9 cellular contexts compared by ENCODE assay signal in genomic region chr14:106308839-106309389, GRCh38.
DNase-seq lines count a peak whose midpoint lies in the region; ATAC-seq and TF ChIP-seq lines count a peak whose summit lies in the region.
"Had no signal": no experiment of that assay in that cellular context is flagged by ENCODE, and none has a peak within 500 bp of the region (broad histone marks: within the 10 kb centered on the region; RNA-seq: fewer than 3 reads in every experiment).

No MANE protein-coding gene starts in this region.

- H3K9me3 ChIP-seq in SJCRH30 (replicated peaks) (no peaks in the 10 kb centered on the region), transverse colon (no peaks in the 10 kb centered on the region)

- H3K27me3 ChIP-seq in SJCRH30 (no peaks in the 10 kb centered on the region), transverse colon (peaks cover 12% of the 10 kb centered on the region)

- TF ChIP-seq POLR2A in transverse colon (IDR thresholded peaks at IDR 0.05): no peak

- in situ Hi-C loops in ACHN (cut with HindIII; ENCODE audit: low pct_ligation_motif_present, low pct_unique_long_range_greater_than_20kb, low sequenced_read_pairs): no loop called here
- in situ Hi-C loops in transverse colon (cut with MboI; ENCODE audit: low pct_ligation_motif_present in 1 of 4, low pct_unique_long_range_greater_than_20kb in 1 of 4, low sequenced_read_pairs in 3 of 4): no loop called here

- peak; percentile 32 to 43 (median 37) for TF ChIP-seq CTCF in transverse colon (IDR thresholded peaks at IDR 0.05)

- DNase-seq in ACHN (peak; percentile 23), SJCRH30 (peak; percentile 55 to 58), memory B cell (ENCODE audit: low spot score in 2 of 2) (peak; percentile 77 to 82), transverse colon (peak; percentile 57), hippocampal formation (lab: John Stamatoyannopoulos, UW) (no peak)
- DNase-seq in activated naive CD8-positive, alpha-beta T cell treated with anti-CD3 and anti-CD28 coated beads, Interleukin-2, amount 10 ng/mL, durations not matched to agents 7 days and 5 days: peak; percentile 80

- POLR2A ChIA-PET in activated naive CD8-positive, alpha-beta T cell treated with anti-CD3 and anti-CD28 coated beads, Interleukin-2, amount 10 ng/mL, durations not matched to agents 7 days and 5 days (lab: Charles Lee): interaction anchor here (0.5 kb wide), 1 partner anchor 24 kb away, joined by 6 read pairs; no protein-coding TSS in a partner anchor

- intact Hi-C loops in transverse colon (cut with DNase I; ENCODE audit: low total_unique reads): no loop called here

- no peak for TF ChIP-seq EP300 in transverse colon (IDR thresholded peaks at IDR 0.05; ENCODE audit: low read depth)

- peaks cover 2% of the 10 kb centered on the region for H3K9me3 Mint-ChIP-seq in activated naive CD8-positive, alpha-beta T cell treated with anti-CD3 and anti-CD28 coated beads, Interleukin-2, amount 10 ng/mL, durations not matched to agents 7 days and 5 days
- H3K9me3 Mint-ChIP-seq in memory B cell: peaks cover 1% of the 10 kb centered on the region

- 37% methylated on average over 17 of the region's 17 CpGs; no CpG with 5 or more reads in 1 of the 2 donors for WGBS in transverse colon (ENCODE audit: low coverage in 1 of 2), 2 donors

- peaks cover 36% of the 10 kb centered on the region for H3K27me3 Mint-ChIP-seq in activated naive CD8-positive, alpha-beta T cell treated with anti-CD3 and anti-CD28 coated beads, Interleukin-2, amount 10 ng/mL, durations not matched to agents 7 days and 5 days
- H3K27me3 Mint-ChIP-seq in memory B cell: peaks cover 4% of the 10 kb centered on the region

- ATAC-seq in GM18520 (IDR thresholded peaks at IDR 0.05; ENCODE audit: unreplicated experiment) (peak; percentile 45), HG03064 (IDR thresholded peaks at IDR 0.05; ENCODE audit: low read depth, unreplicated experiment) (peak; percentile 84), memory B cell (ENCODE audit: low read depth) (peak; percentile 92)
- ATAC-seq in activated naive CD8-positive, alpha-beta T cell treated with anti-CD3 and anti-CD28 coated beads, Interleukin-2, amount 10 ng/mL, durations not matched to agents 7 days and 5 days (ENCODE audit: low read depth): peak; percentile 85

- peak overlapping the region; percentile 34 for H3K27ac Mint-ChIP-seq in activated naive CD8-positive, alpha-beta T cell treated with anti-CD3 and anti-CD28 coated beads, Interleukin-2, amount 10 ng/mL, durations not matched to agents 7 days and 5 days
- H3K27ac Mint-ChIP-seq in memory B cell: peak overlapping the region; percentile 35
- H3K27ac Mint-ChIP-seq: nephron had no signal

- H3K4me3 Mint-ChIP-seq in activated naive CD8-positive, alpha-beta T cell treated with anti-CD3 and anti-CD28 coated beads, Interleukin-2, amount 10 ng/mL, durations not matched to agents 7 days and 5 days: no peak overlapping the region
- no peak overlapping the region for H3K4me3 Mint-ChIP-seq in memory B cell
- H3K4me3 Mint-ChIP-seq: nephron had no signal

- no peaks in the 10 kb centered on the region for H3K36me3 Mint-ChIP-seq in activated naive CD8-positive, alpha-beta T cell treated with anti-CD3 and anti-CD28 coated beads, Interleukin-2, amount 10 ng/mL, durations not matched to agents 7 days and 5 days
- peaks cover 2% of the 10 kb centered on the region for H3K36me3 Mint-ChIP-seq in memory B cell

- H3K27ac ChIP-seq in SJCRH30 (no peak overlapping the region), transverse colon (no peak overlapping the region)

- no peaks in the 10 kb centered on the region for H3K4me1 ChIP-seq in SJCRH30
- no peaks in the 10 kb centered on the region for H3K4me1 ChIP-seq in transverse colon

- no peak overlapping the region for H3K4me3 ChIP-seq in SJCRH30
- no peak overlapping the region for H3K4me3 ChIP-seq in transverse colon

- no peaks in the 10 kb centered on the region for H3K4me1 Mint-ChIP-seq in activated naive CD8-positive, alpha-beta T cell treated with anti-CD3 and anti-CD28 coated beads, Interleukin-2, amount 10 ng/mL, durations not matched to agents 7 days and 5 days
- H3K4me1 Mint-ChIP-seq in memory B cell: peaks cover 24% of the 10 kb centered on the region
- H3K4me1 Mint-ChIP-seq: nephron had no signal

- H3K36me3 ChIP-seq in SJCRH30 (no peaks in the 10 kb centered on the region), transverse colon (no peaks in the 10 kb centered on the region)

Comparison
In these comparisons a context has a peak if more than half of its experiments do, and no peak if none do; other contexts are left out.
1. DNase-seq: peak in ACHN (single experiment), SJCRH30 (2 of 2), activated naive CD8-positive, alpha-beta T cell treated with anti-CD3 and anti-CD28 coated beads, Interleukin-2, amount 10 ng/mL, durations not matched to agents 7 days and 5 days (single experiment), memory B cell (2 of 2) and transverse colon (single experiment); none in hippocampal formation (0 of 2).
2. Peak in every context shown above with its lines, with median percentiles within 50 percentile points of each other: ATAC-seq.